ENCODE assay signal across 9 cellular contexts in the genomic region with DNA sequence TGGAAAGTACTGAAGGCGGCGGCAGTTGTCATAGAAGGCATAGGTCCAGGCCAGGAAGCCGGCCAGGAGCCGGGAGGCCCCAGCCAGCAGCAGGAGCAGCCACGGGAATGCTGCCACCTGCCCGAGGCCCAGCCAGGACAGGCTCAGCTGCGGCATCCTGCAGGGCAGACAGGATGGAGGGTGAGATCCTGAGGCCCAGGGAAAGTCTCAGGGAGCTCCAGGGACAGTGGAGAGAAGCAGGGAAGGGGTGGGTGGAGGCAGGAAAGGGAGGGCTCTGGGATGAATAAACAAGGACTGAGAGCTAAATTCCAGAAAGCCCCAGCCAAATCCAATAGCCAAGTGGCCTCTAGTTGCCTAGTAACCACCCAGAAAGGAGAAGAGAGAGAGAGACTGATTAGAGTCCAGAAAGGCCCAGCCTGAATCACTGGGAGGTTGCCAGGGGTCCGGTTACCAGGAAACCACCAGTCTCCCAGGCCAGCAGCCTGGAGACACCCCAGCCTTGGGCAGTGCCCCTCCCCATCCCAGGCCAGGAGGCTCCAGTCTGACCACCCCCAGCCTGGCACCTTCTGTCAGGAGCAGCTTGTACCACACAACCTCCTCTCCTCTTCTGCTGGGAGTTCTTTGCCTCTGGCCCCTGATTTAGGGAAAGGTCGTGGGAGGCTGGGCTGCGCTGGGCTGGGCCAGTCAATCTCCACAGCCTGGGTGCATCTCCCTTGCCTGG. TPM values are rescaled to one million over a fixed set of nuclear protein-coding genes. Genes with fewer than 3 reads are reported as not detected.
DNase-seq lines count a peak whose midpoint lies in the region; ATAC-seq and TF ChIP-seq lines count a peak whose summit lies in the region.
"Had no signal": no experiment of that assay in that cellular context is flagged by ENCODE, and none has a peak within 500 bp of the region (broad histone marks: within the 10 kb centered on the region; RNA-seq: fewer than 3 reads in every experiment).

No MANE protein-coding gene starts in this region.

- H3K27me3 ChIP-seq in left lung: peaks cover 0 to 7% of the 10 kb centered on the region in 2 donors

- intact Hi-C loops in left lung (cut with DNase I): no loop called here

- no peak for TF ChIP-seq CTCF in left lung (IDR thresholded peaks at IDR 0.05)

- H3K36me3 ChIP-seq in left lung: no peaks in the 10 kb centered on the region

- H3K9me3 ChIP-seq in left lung: no peaks in the 10 kb centered on the region

- no peak overlapping the region for H3K4me3 ChIP-seq in left lung

- ATAC-seq in left lung: peak; percentile 87
- no peak for ATAC-seq in GM19467 (IDR thresholded peaks at IDR 0.05; ENCODE audit: unreplicated experiment)
- no peak for ATAC-seq in HG02623 (IDR thresholded peaks at IDR 0.05; ENCODE audit: unreplicated experiment)

- peak overlapping the region in 1 of 2 donors; percentile 47 for H3K27ac ChIP-seq in left lung
- peak overlapping the region; percentile 89 for H3K27ac ChIP-seq in temporal lobe (ENCODE audit: low read depth, low read length)

- DNase-seq in M059J (ENCODE audit: low read depth) (peak; percentile 93), cerebellar cortex (ENCODE audit: low spot score) (peak; percentile 96), left lung (peak; percentile 67 to 70), NCI-H69 (lab: John Stamatoyannopoulos, UW) (no peak), Kasumi-1 (lab: John Stamatoyannopoulos, UW) (no peak)

- H3K4me1 ChIP-seq in left lung: no peaks in the 10 kb centered on the region

RNA-seq across cellular contexts. Expression of gene OR10H5, which starts 7.5 kb away (rescaled TPM):
- not detected in 2 replicates for total RNA-seq in M059J (2014; rRNA removed; shearing (Covaris generic))
- total RNA-seq in left lung: not detected
- total RNA-seq in temporal lobe: not detected
- total RNA-seq: OCI-LY7 had no signal

RNA-seq across cellular contexts. Expression of gene OR10H1, which starts 35.5 kb away (rescaled TPM):
- not detected in 2 replicates for total RNA-seq in M059J (2014; rRNA removed; shearing (Covaris generic))
- total RNA-seq in left lung (under 1 TPM in 1 of 2 donors, not detected in 1; 0.06 TPM), temporal lobe (not detected)

RNA-seq across cellular contexts. Expression of gene OR10H3, which starts 42.1 kb away (rescaled TPM):
- not detected in 2 replicates for total RNA-seq in M059J (2014; rRNA removed; shearing (Covaris generic))
- not detected for total RNA-seq in left lung
- not detected for total RNA-seq in temporal lobe
- total RNA-seq: OCI-LY7 had no signal

RNA-seq across cellular contexts. Expression of gene OR10H2, which starts 52.1 kb away (rescaled TPM):
- not detected in 2 replicates for total RNA-seq in M059J (2014; rRNA removed; shearing (Covaris generic))
- total RNA-seq in left lung (not detected), temporal lobe (not detected)
- total RNA-seq: OCI-LY7 had no signal

Comparison
In these comparisons a context has a peak if more than half of its experiments do, and no peak if none do; other contexts are left out.
1. DNase-seq: peak in M059J (single experiment), cerebellar cortex (single experiment) and left lung (2 of 2); none in NCI-H69 (single experiment) and Kasumi-1 (0 of 2).